ENCODE assay signal across 35 cellular contexts in genomic region chr2:13135369-13135768, GRCh38.
"Had no signal": no experiment of that assay in that cellular context is flagged by ENCODE, and none has a peak within 500 bp of the region (broad histone marks: within the 10 kb centered on the region; RNA-seq: fewer than 3 reads in every experiment).

No MANE protein-coding gene starts in this region.

- H3K4me3 ChIP-seq: MG63 had no signal

- H3K36me3 ChIP-seq: MG63 had no signal

- H3K9me3 ChIP-seq: MG63 had no signal

- DNase-seq: Karpas-422, Kasumi-1, MG63, MM.1S, MV-4-11, NCI-H1048, NCI-H1092, NCI-H1092 treated with DMSO at 0.1 percent for 48 hours, NCI-H1105, NCI-H1105 treated with DMSO at 0.1 percent for 48 hours, NCI-H1417, NCI-H1417 treated with DMSO at 0.1 percent for 48 hours, NCI-H1436, NCI-H1436 treated with DMSO at 0.1 percent for 48 hours, NCI-H146, NCI-H1694, NCI-H1694 treated with DMSO at 0.1 percent for 48 hours, NCI-H187, NCI-H187 treated with DMSO at 0.1 percent for 48 hours, NCI-H1930, NCI-H2029, NCI-H2029 treated with DMSO at 0.1 percent for 48 hours, NCI-H2081, NCI-H2081 treated with DMSO at 0.1 percent for 48 hours, NCI-H2107, NCI-H2171, NCI-H2171 treated with DMSO at 0.1 percent for 48 hours, NCI-H2227 treated with DMSO at 0.1 percent for 48 hours, NCI-H226, NCI-H345, NCI-H446, NCI-H446 treated with DMSO at 0.1 percent for 48 hours, NCI-H510A, NCI-H510A treated with DMSO at 0.1 percent for 48 hours, NCI-H524 had no signal
